In the genomic region with DNA sequence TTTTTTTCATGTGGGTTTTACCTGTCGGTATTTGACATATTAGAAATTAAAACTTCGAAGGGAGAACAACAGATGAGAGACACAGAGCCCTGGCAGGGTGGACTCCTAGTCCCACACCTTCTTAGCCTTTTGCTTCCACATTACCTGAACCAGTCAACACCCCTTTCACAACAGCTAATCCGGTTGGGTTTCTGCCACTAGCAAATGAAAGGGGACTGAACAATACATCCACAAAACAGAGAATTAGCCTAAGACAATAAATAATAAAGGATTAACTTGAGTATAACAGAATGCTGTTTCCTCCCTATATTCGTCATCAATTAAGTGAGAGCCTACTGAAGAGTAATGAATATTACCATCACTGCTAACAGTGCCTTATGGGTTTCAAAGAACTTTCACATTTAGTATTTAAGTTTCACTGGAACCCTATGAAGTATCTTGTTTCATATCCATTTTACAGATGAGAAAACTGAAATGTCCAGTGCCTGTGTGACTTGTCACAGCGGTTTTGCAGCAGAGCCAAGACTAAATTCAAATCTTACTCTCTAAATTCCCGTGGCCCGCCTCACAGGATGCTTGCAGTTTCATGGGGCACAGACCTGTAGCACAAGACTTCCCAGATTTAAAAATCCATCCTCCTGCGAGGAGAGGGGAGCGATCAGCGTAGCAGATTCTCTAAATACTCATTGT, we compare ENCODE assay signal across 8 cellular contexts. TPM values are rescaled to one million over a fixed set of nuclear protein-coding genes. Genes with fewer than 3 reads are reported as not detected.
DNase-seq lines count a peak whose midpoint lies in the region; ATAC-seq and TF ChIP-seq lines count a peak whose summit lies in the region.

No MANE protein-coding gene starts in this region.

- intact Hi-C loops in ascending aorta (cut with DNase I), result no loop called here

- H4K5ac ChIP-seq in mesendoderm (ENCODE audit: low read length), result no peak overlapping the region

- no peak overlapping the region for H2BK5ac ChIP-seq in mesendoderm (ENCODE audit: low read length)

- H3K4ac ChIP-seq in mesendoderm (ENCODE audit: low read depth, low read length), result no peak overlapping the region

- H3K4me1 Mint-ChIP-seq in HFFc6 (ENCODE audit: low read depth), result peaks cover 65% of the 10 kb centered on the region

- H3K9ac ChIP-seq in mesendoderm (ENCODE audit: low read length), result peak overlapping the region; percentile 31

- ATAC-seq in HG03097 (IDR thresholded peaks at IDR 0.05; ENCODE audit: low FRiP score, unreplicated experiment), result no peak

- peak overlapping the region; percentile 89 for H3K27ac Mint-ChIP-seq in HFFc6

- no peaks in the 10 kb centered on the region for H3K9me3 ChIP-seq in ascending aorta

- no peak overlapping the region for H3K18ac ChIP-seq in mesendoderm (ENCODE audit: low read length)

- H2BK15ac ChIP-seq in mesendoderm (replicated peaks; ENCODE audit: low read depth), result no peak overlapping the region

- H3K27ac ChIP-seq in ACC112 (ENCODE audit: low read depth, low read length), result no peak overlapping the region
- H3K27ac ChIP-seq in ascending aorta, result peak overlapping the region; percentile 84 to 90
- H3K27ac ChIP-seq in mesendoderm (ENCODE audit: low read depth, low read length), result no peak overlapping the region
- no peak overlapping the region for H3K27ac ChIP-seq in urinary bladder (ENCODE audit: low read depth)

- peak overlapping the region; percentile 66 for H3K56ac ChIP-seq in mesendoderm (ENCODE audit: low read length)

- peaks cover 12% of the 10 kb centered on the region for H3K79me1 ChIP-seq in mesendoderm (ENCODE audit: low read length)

- H3K27me3 ChIP-seq in ACC112 (ENCODE audit: insufficient read depth, low read length), result no peaks in the 10 kb centered on the region
- no peaks in the 10 kb centered on the region for H3K27me3 ChIP-seq in ascending aorta
- no peaks in the 10 kb centered on the region for H3K27me3 ChIP-seq in mesendoderm (ENCODE audit: insufficient read depth, low read length, poor library complexity)

- no peak overlapping the region for H4K8ac ChIP-seq in mesendoderm (ENCODE audit: low read depth, low read length)

- peaks cover 2% of the 10 kb centered on the region for H3K27me3 Mint-ChIP-seq in HFFc6 (ENCODE audit: insufficient read depth)

- H3K36me3 Mint-ChIP-seq in HFFc6 (ENCODE audit: low read depth), result peaks cover 5% of the 10 kb centered on the region

- no peak for DNase-seq in HFFc6
- DNase-seq in ascending aorta (ENCODE audit: low spot score in 2 of 2), result no peak
- DNase-seq in mesendoderm, result no peak
- DNase-seq in NCI-H2196 treated with DMSO at 0.1 percent for 48 hours (lab: John Stamatoyannopoulos, UW; ENCODE audit: unreplicated experiment), result no peak
- no peak for DNase-seq in cortex of kidney (lab: John Stamatoyannopoulos, UW)

- H3K4me1 ChIP-seq in ACC112 (ENCODE audit: control insufficient read depth, insufficient read depth, low read length, unreplicated experiment) (peaks cover 34% of the 10 kb centered on the region), ascending aorta (peaks cover 0 to 6% of the 10 kb centered on the region in 2 donors), mesendoderm (ENCODE audit: control insufficient read depth, low read depth, low read length) (peaks cover 8% of the 10 kb centered on the region), urinary bladder (ENCODE audit: insufficient read depth) (no peaks in the 10 kb centered on the region)

- no peak overlapping the region for H3K23ac ChIP-seq in mesendoderm (ENCODE audit: low read length)

- no peak overlapping the region for H2BK120ac ChIP-seq in mesendoderm (ENCODE audit: low read depth, low read length)

- peak overlapping the region; percentile 90 for H3K4me3 Mint-ChIP-seq in HFFc6

- peak overlapping the region; percentile 84 for H2AFZ ChIP-seq in ACC112 (ENCODE audit: low read length, unreplicated experiment)

- TF ChIP-seq CTCF in HFFc6 (IDR thresholded peaks at IDR 0.05) (no peak), ascending aorta (IDR thresholded peaks at IDR 0.05) (no peak)

- H3K9me3 Mint-ChIP-seq in HFFc6, result no peaks in the 10 kb centered on the region

- H3K36me3 ChIP-seq in ACC112 (ENCODE audit: insufficient read depth, low read length) (no peaks in the 10 kb centered on the region), ascending aorta (no peaks in the 10 kb centered on the region), mesendoderm (ENCODE audit: control insufficient read depth, insufficient read depth, low read length) (no peaks in the 10 kb centered on the region), urinary bladder (ENCODE audit: insufficient read depth) (no peaks in the 10 kb centered on the region)

- no CpG with 5 or more reads among the region's 10 CpGs for WGBS in mesendoderm (ENCODE audit: extremely low coverage, insufficient coverage, low lambda C conversion rate)
- WGBS in urinary bladder, result 38% methylated on average over 10 of the region's 10 CpGs

- H3K4me2 ChIP-seq in mesendoderm (ENCODE audit: low read length), result peak overlapping the region; percentile 29

- H3K4me3 ChIP-seq in ACC112 (ENCODE audit: low read depth, low read length) (peak overlapping the region; percentile 96), ascending aorta (peak overlapping the region; percentile 85 to 96), mesendoderm (ENCODE audit: low read length) (peak overlapping the region; percentile 25), urinary bladder (ENCODE audit: low read depth, low read length) (peak overlapping the region; percentile 41)

- no peak overlapping the region for H2AK5ac ChIP-seq in mesendoderm (ENCODE audit: low read length)

- H3K79me2 ChIP-seq in ACC112 (ENCODE audit: control insufficient read depth, insufficient read depth, low read length, unreplicated experiment), result peaks cover 39% of the 10 kb centered on the region
- peaks cover 17% of the 10 kb centered on the region for H3K79me2 ChIP-seq in mesendoderm (ENCODE audit: control insufficient read depth, insufficient read depth, low read length)

RNA-seq across cellular contexts. Expression of a gene that starts 1.0 kb away (rescaled TPM):
- total RNA-seq in HFFc6 (2021; fragmentation: NEBNext Ultra II Directional; extraction: Animal tissue kit (Norgen Biotek cat#: 25700)), result 10 to 100 TPM; 24.7 to 38.4 (median 33.2) TPM
- 25.1 TPM for total RNA-seq in ascending aorta
- polyA plus RNA-seq in mesendoderm (2013, experiment 1 of 2), result 47.0 TPM
- polyA plus RNA-seq in mesendoderm (2013, experiment 2 of 2), result 45.5 TPM
- 105 TPM for total RNA-seq in urinary bladder
- 27.7 TPM for polyA plus RNA-seq in urinary bladder

RNA-seq across cellular contexts. Expression of a gene that starts 31.1 kb away (rescaled TPM):
- total RNA-seq in HFFc6 (2021; fragmentation: NEBNext Ultra II Directional; extraction: Animal tissue kit (Norgen Biotek cat#: 25700)), result 100 to 1,000 TPM; 422 to 573 (median 537) TPM
- total RNA-seq in ascending aorta (16.9 TPM), urinary bladder (48.1 TPM)
- polyA plus RNA-seq in mesendoderm (2013, experiment 1 of 2), result 106 TPM
- polyA plus RNA-seq in mesendoderm (2013, experiment 2 of 2), result 110 TPM
- 97.4 TPM for polyA plus RNA-seq in urinary bladder

Comparison
In these comparisons a context has a peak if more than half of its experiments do, and no peak if none do; other contexts are left out.
1. H3K27ac ChIP-seq: peak in ascending aorta (2 of 2); none in ACC112 (single experiment), mesendoderm (single experiment) and urinary bladder (single experiment).
2. H3K4me3 ChIP-seq: peak in every context shown above with its lines; median percentile 96 in ACC112; 90 in ascending aorta; 41 in urinary bladder; 25 in mesendoderm.